Comparison of ENCODE assay signal across 12 cellular contexts in genomic region chr1:9439074-9439761, GRCh38.
A peak's percentile ranks its signal among the peaks of the same experiment; 100 is the strongest.
DNase-seq lines count a peak whose midpoint lies in the region; ATAC-seq and TF ChIP-seq lines count a peak whose summit lies in the region.
"Had no signal": no experiment of that assay in that cellular context is flagged by ENCODE, and none has a peak within 500 bp of the region (broad histone marks: within the 10 kb centered on the region; RNA-seq: fewer than 3 reads in every experiment).

No MANE protein-coding gene starts in this region.

- 90% methylated on average over 9 of the region's 9 CpGs for WGBS in prostate gland

- H3K9me3 Mint-ChIP-seq in Caco-2 (ENCODE audit: unreplicated experiment), result no peaks in the 10 kb centered on the region

- TF ChIP-seq POLR2A in prostate gland (IDR thresholded peaks at IDR 0.05), result no peak

- H3K27me3 ChIP-seq in Caco-2 (replicated peaks; ENCODE audit: control insufficient read depth, insufficient read depth, low read length), result no peaks in the 10 kb centered on the region
- H3K27me3 ChIP-seq in prostate gland (replicated peaks; ENCODE audit: insufficient read depth), result no peaks in the 10 kb centered on the region
- H3K27me3 ChIP-seq: BLaER1 treated with 17β-estradiol and CSF1 and Interleukin-3, amounts not matched to agents 10 nM and 100 nM had no signal

- ATAC-seq in GM19351 (IDR thresholded peaks at IDR 0.05; ENCODE audit: unreplicated experiment) (no peak), HG03520 (IDR thresholded peaks at IDR 0.05; ENCODE audit: unreplicated experiment) (no peak)

- H3K4me3 Mint-ChIP-seq in Caco-2 (ENCODE audit: unreplicated experiment), result no peak overlapping the region

- intact Hi-C loops in Caco-2 (cut with micrococcal nuclease; ENCODE audit: unreplicated experiment) (loop anchor here (5.0 kb wide), 1 partner anchor 147 kb away; the partner anchor contains the start of gene SPSB1), prostate gland (cut with DNase I) (no loop called here)

- TF ChIP-seq CTCF in Caco-2 (IDR thresholded peaks at IDR 0.05; ENCODE audit: insufficient read depth in 1 of 2, low read depth in 1 of 2, low read length in 1 of 2, severe bottlenecking in 1 of 2, unreplicated experiment in 1 of 2) (no peak), fibroblast of the aortic adventitia (IDR thresholded peaks at IDR 0.05; ENCODE audit: insufficient read depth, low read length) (no peak), prostate gland (IDR thresholded peaks at IDR 0.05) (no peak)

- peaks cover 6% of the 10 kb centered on the region for H3K36me3 Mint-ChIP-seq in Caco-2 (ENCODE audit: insufficient read depth, unreplicated experiment)

- DNase-seq in Caco-2 (peak in 1 of 2 experiments; percentile 34), SHP77 treated with DMSO at 0.1 percent for 48 hours (lab: John Stamatoyannopoulos, UW) (peak; percentile 8), fibroblast of the aortic adventitia (ENCODE audit: low read depth) (peak; percentile 44), prostate gland (ENCODE audit: low spot score) (no peak), cerebellum (ENCODE audit: low spot score) (no peak)
- DNase-seq in activated effector memory CD4-positive, alpha-beta T cell treated with anti-CD3 and anti-CD28 coated beads, Interleukin-2, amount 50 U/mL, for 16 hours, result no peak
- DNase-seq: activated CD8-positive, alpha-beta memory T cell treated with anti-CD3 and anti-CD28 coated beads for 24 hours; NCI-H1048; stimulated activated CD4-positive, alpha-beta T cell treated with anti-CD3 and anti-CD28 coated beads, Interleukin-2, amount 100 ng/mL, for 24 hours had no signal

- H3K27ac Mint-ChIP-seq in Caco-2 (ENCODE audit: unreplicated experiment), result peak overlapping the region; percentile 8

- H3K4me1 Mint-ChIP-seq in Caco-2 (ENCODE audit: low read depth, unreplicated experiment), result peaks cover 40% of the 10 kb centered on the region

- H3K9me3 ChIP-seq in Caco-2 (no peaks in the 10 kb centered on the region), prostate gland (no peaks in the 10 kb centered on the region)
- H3K9me3 ChIP-seq: BLaER1 treated with 17β-estradiol and CSF1 and Interleukin-3, amounts not matched to agents 10 nM and 100 nM had no signal

- H3K4me1 ChIP-seq in Caco-2 (peaks cover 62% of the 10 kb centered on the region), prostate gland (replicated peaks) (peaks cover 16% of the 10 kb centered on the region)

- H3K36me3 ChIP-seq in Caco-2 (ENCODE audit: control insufficient read depth, insufficient read depth, low read length) (no peaks in the 10 kb centered on the region), prostate gland (no peaks in the 10 kb centered on the region)
- H3K36me3 ChIP-seq: BLaER1 treated with 17β-estradiol and CSF1 and Interleukin-3, amounts not matched to agents 10 nM and 100 nM had no signal

- H3K4me3 ChIP-seq in Caco-2 (ENCODE audit: low read depth, low read length) (no peak overlapping the region), fibroblast of the aortic adventitia (ENCODE audit: low read depth, low read length) (no peak overlapping the region), prostate gland (no peak overlapping the region)
- H3K4me3 ChIP-seq: BLaER1 treated with 17β-estradiol and CSF1 and Interleukin-3, amounts not matched to agents 10 nM and 100 nM had no signal

- H3K27me3 Mint-ChIP-seq in Caco-2 (ENCODE audit: insufficient read depth, unreplicated experiment), result no peaks in the 10 kb centered on the region

- CTCF ChIA-PET in Caco-2 (lab: Charles Lee), result no interaction called here

- H3K27ac ChIP-seq in prostate gland, result peak overlapping the region; percentile 64 to 70

- POLR2A ChIA-PET in Caco-2 (lab: Charles Lee), result interaction anchor here (0.5 kb wide), 1 partner anchor 1140 kb away, joined by 3 read pairs; no protein-coding TSS in a partner anchor

- no TSS peak for BruUV-seq in Caco-2 (replicated peaks; lab: Mats Ljungman, UMichigan)

Comparison
In these comparisons a context has a peak if more than half of its experiments do, and no peak if none do; other contexts are left out.
1. DNase-seq: peak in SHP77 treated with DMSO at 0.1 percent for 48 hours (single experiment) and fibroblast of the aortic adventitia (single experiment); none in prostate gland (single experiment), cerebellum (single experiment) and activated effector memory CD4-positive, alpha-beta T cell treated with anti-CD3 and anti-CD28 coated beads, Interleukin-2, amount 50 U/mL, for 16 hours (single experiment).